In genomic region chr3:123749716-123750115, GRCh38 we compare ENCODE assay signal across 13 cellular contexts.
DNase-seq lines count a peak whose midpoint lies in the region; ATAC-seq, FAIRE-seq and TF ChIP-seq lines count a peak whose summit lies in the region.
"Had no signal": no experiment of that assay in that cellular context is flagged by ENCODE, and none has a peak within 500 bp of the region (broad histone marks: within the 10 kb centered on the region; RNA-seq: fewer than 3 reads in every experiment).

No MANE protein-coding gene starts in this region.

- H3K27me3 Mint-ChIP-seq in activated T-helper 1 cell treated with anti-CD3 and anti-CD28 coated beads, Interleukin-12 subunit alpha, Interleukin-12 subunit beta, Interleukin-2, Interleukin-4 antibody, amounts not matched to agents 30 ng/mL and 10 ng/mL and 1 ng/mL, durations not matched to agents 14 hours and 24 hours and 36 hours (ENCODE audit: insufficient read depth): peaks cover 7% of the 10 kb centered on the region

- no peak for TF ChIP-seq POLR2A in esophagus muscularis mucosa (IDR thresholded peaks at IDR 0.05; ENCODE audit: low read depth)

- H2AFZ ChIP-seq in PC-9: no peak overlapping the region

- no peak for FAIRE-seq in pancreas (lab: Jason Lieb, UNC)
- FAIRE-seq: keratinocyte had no signal

- TF ChIP-seq EP300 in esophagus muscularis mucosa (IDR thresholded peaks at IDR 0.05): no peak

- ATAC-seq in pancreas: peak in 3 of 4 donors; percentile 11 to 43 (median 15)
- ATAC-seq: activated T-cell treated with anti-CD3 and anti-CD28 coated beads, Interleukin-2, amount 50 U/mL, for 72 hours had no signal

- H3K4me3 ChIP-seq in PC-9 (no peak overlapping the region), esophagus muscularis mucosa (no peak overlapping the region), pancreas (no peak overlapping the region)

- H3F3A ChIP-seq in PC-9 (ENCODE audit: insufficient read depth, low read depth): peaks cover 18% of the 10 kb centered on the region

- H3K27ac Mint-ChIP-seq in activated T-helper 1 cell treated with anti-CD3 and anti-CD28 coated beads, Interleukin-12 subunit alpha, Interleukin-12 subunit beta, Interleukin-2, Interleukin-4 antibody, amounts not matched to agents 30 ng/mL and 10 ng/mL and 1 ng/mL, durations not matched to agents 14 hours and 24 hours and 36 hours: no peak overlapping the region
- H3K27ac Mint-ChIP-seq: activated T-cell treated with anti-CD3 and anti-CD28 coated beads, Interleukin-2, amount 50 U/mL, for 72 hours had no signal

- DNase-seq in Daoy (ENCODE audit: low read depth) (peak; percentile 38), PC-9 (peak; percentile 37 to 87), esophagus muscularis mucosa (ENCODE audit: extremely low spot score) (peak; percentile 85), pancreas (no peak), retina (no peak), mesenteric fat pad (ENCODE audit: low spot score) (no peak)
- DNase-seq in activated T-helper 1 cell treated with anti-CD3 and anti-CD28 coated beads, Interleukin-12 subunit alpha, Interleukin-12 subunit beta, Interleukin-2, Interleukin-4 antibody, amounts not matched to agents 30 ng/mL and 10 ng/mL and 1 ng/mL, durations not matched to agents 14 hours and 24 hours and 36 hours (ENCODE audit: low spot score): no peak
- no peak for DNase-seq in activated CD8-positive, alpha-beta memory T cell treated with anti-CD3 and anti-CD28 coated beads, Interleukin-2, amount 50 U/mL, for 4 hours
- DNase-seq: activated T-cell treated with anti-CD3 and anti-CD28 coated beads, Interleukin-2, amount 50 U/mL, for 72 hours; effector CD4-positive, alpha-beta T cell; NCI-H510A treated with DMSO at 0.1 percent for 48 hours; stimulated activated CD8-positive, alpha-beta memory T cell treated with anti-CD3 and anti-CD28 coated beads, Interleukin-4, amount 100 ng/mL, for 48 hours had no signal

- CTCF ChIA-PET in PC-9 (lab: Charles Lee): interaction anchor here (0.6 kb wide), 1 partner anchor 16 kb away, joined by 3 read pairs; no protein-coding TSS in a partner anchor

- H3K4me2 ChIP-seq in PC-9: peak overlapping the region; percentile 65

- H3K36me3 ChIP-seq in PC-9 (ENCODE audit: low read depth) (no peaks in the 10 kb centered on the region), esophagus muscularis mucosa (no peaks in the 10 kb centered on the region), pancreas (no peaks in the 10 kb centered on the region)

- H3K9me3 ChIP-seq in PC-9 (ENCODE audit: insufficient read depth, low read depth) (no peaks in the 10 kb centered on the region; the same call in 1 of the 2 replicates), esophagus muscularis mucosa (no peaks in the 10 kb centered on the region), pancreas (no peaks in the 10 kb centered on the region)

- no TSS peak for BruUV-seq in PC-9 (replicated peaks; lab: Mats Ljungman, UMichigan)

- H3K27me3 ChIP-seq in PC-9 (ENCODE audit: insufficient read depth, low read depth) (no peaks in the 10 kb centered on the region), esophagus muscularis mucosa (no peaks in the 10 kb centered on the region), pancreas (no peaks in the 10 kb centered on the region)

- POLR2A ChIA-PET in PC-9 (lab: Charles Lee; ENCODE audit: unreplicated experiment): no interaction called here

- no peaks in the 10 kb centered on the region for H3K4me1 Mint-ChIP-seq in activated T-helper 1 cell treated with anti-CD3 and anti-CD28 coated beads, Interleukin-12 subunit alpha, Interleukin-12 subunit beta, Interleukin-2, Interleukin-4 antibody, amounts not matched to agents 30 ng/mL and 10 ng/mL and 1 ng/mL, durations not matched to agents 14 hours and 24 hours and 36 hours (ENCODE audit: low read depth)

- H3K36me3 Mint-ChIP-seq in activated T-helper 1 cell treated with anti-CD3 and anti-CD28 coated beads, Interleukin-12 subunit alpha, Interleukin-12 subunit beta, Interleukin-2, Interleukin-4 antibody, amounts not matched to agents 30 ng/mL and 10 ng/mL and 1 ng/mL, durations not matched to agents 14 hours and 24 hours and 36 hours (ENCODE audit: low read depth): no peaks in the 10 kb centered on the region

- H3K9me3 Mint-ChIP-seq in activated T-helper 1 cell treated with anti-CD3 and anti-CD28 coated beads, Interleukin-12 subunit alpha, Interleukin-12 subunit beta, Interleukin-2, Interleukin-4 antibody, amounts not matched to agents 30 ng/mL and 10 ng/mL and 1 ng/mL, durations not matched to agents 14 hours and 24 hours and 36 hours: no peaks in the 10 kb centered on the region
- H3K9me3 Mint-ChIP-seq: activated T-cell treated with anti-CD3 and anti-CD28 coated beads, Interleukin-2, amount 50 U/mL, for 72 hours had no signal

- H3K4me3 Mint-ChIP-seq in activated T-helper 1 cell treated with anti-CD3 and anti-CD28 coated beads, Interleukin-12 subunit alpha, Interleukin-12 subunit beta, Interleukin-2, Interleukin-4 antibody, amounts not matched to agents 30 ng/mL and 10 ng/mL and 1 ng/mL, durations not matched to agents 14 hours and 24 hours and 36 hours: no peak overlapping the region
- H3K4me3 Mint-ChIP-seq: activated T-cell treated with anti-CD3 and anti-CD28 coated beads, Interleukin-2, amount 50 U/mL, for 72 hours had no signal

- no peaks in the 10 kb centered on the region for H3K79me2 ChIP-seq in PC-9 (ENCODE audit: low read depth)

- H3K27ac ChIP-seq in PC-9 (peak overlapping the region; percentile 81), esophagus muscularis mucosa (replicated peaks in 1 of 4) (peak overlapping the region; percentile 17 to 78 (median 52)), pancreas (peak overlapping the region in 1 of 4 donors; percentile 15)

- no peaks in the 10 kb centered on the region for H3K9me2 ChIP-seq in PC-9 (ENCODE audit: insufficient read depth)

- H3K4me1 ChIP-seq in PC-9 (replicated peaks; ENCODE audit: insufficient read depth) (peaks cover 30% of the 10 kb centered on the region), esophagus muscularis mucosa (peaks cover 17 to 55% (median 41%) of the 10 kb centered on the region in 4 donors), pancreas (peaks cover 5 to 8% (median 6%) of the 10 kb centered on the region in 3 donors)

- TF ChIP-seq CTCF in PC-9 (conservative IDR thresholded peaks at IDR 0.05) (no peak), esophagus muscularis mucosa (IDR thresholded peaks at IDR 0.05) (no peak), pancreas (IDR thresholded peaks at IDR 0.05) (no peak)

- H4K20me1 ChIP-seq in PC-9 (ENCODE audit: insufficient read depth): no peaks in the 10 kb centered on the region

- intact Hi-C loops in PC-9 (cut with micrococcal nuclease; ENCODE audit: unreplicated experiment) (loop anchor here (2.0 to 5.0 kb wide), 2 partner anchors 69 to 513 kb away; no protein-coding TSS in a partner anchor), esophagus muscularis mucosa (cut with DNase I) (loop anchor here (10.0 kb wide), 1 partner anchor 135 kb away; the partner anchor contains the start of gene MYLK), pancreas (cut with DNase I) (loop anchor here in 1 of 3 donors (10.0 kb wide), 1 partner anchor 235 kb away; no protein-coding TSS in a partner anchor)
- intact Hi-C loops in activated T-helper 1 cell treated with anti-CD3 and anti-CD28 coated beads, Interleukin-12 subunit alpha, Interleukin-12 subunit beta, Interleukin-2, Interleukin-4 antibody, amounts not matched to agents 30 ng/mL and 10 ng/mL and 1 ng/mL, durations not matched to agents 14 hours and 24 hours and 36 hours (cut with micrococcal nuclease): no loop called here

Comparison
In these comparisons a context has a peak if more than half of its experiments do, and no peak if none do; other contexts are left out.
1. DNase-seq: peak in Daoy (single experiment), PC-9 (2 of 2) and esophagus muscularis mucosa (single experiment); none in pancreas (0 of 6), activated T-helper 1 cell treated with anti-CD3 and anti-CD28 coated beads, Interleukin-12 subunit alpha, Interleukin-12 subunit beta, Interleukin-2, Interleukin-4 antibody, amounts not matched to agents 30 ng/mL and 10 ng/mL and 1 ng/mL, durations not matched to agents 14 hours and 24 hours and 36 hours (single experiment), retina (single experiment), mesenteric fat pad (single experiment) and activated CD8-positive, alpha-beta memory T cell treated with anti-CD3 and anti-CD28 coated beads, Interleukin-2, amount 50 U/mL, for 4 hours (single experiment).